Comparison of ENCODE assay signal across 8 cellular contexts in the genomic region with DNA sequence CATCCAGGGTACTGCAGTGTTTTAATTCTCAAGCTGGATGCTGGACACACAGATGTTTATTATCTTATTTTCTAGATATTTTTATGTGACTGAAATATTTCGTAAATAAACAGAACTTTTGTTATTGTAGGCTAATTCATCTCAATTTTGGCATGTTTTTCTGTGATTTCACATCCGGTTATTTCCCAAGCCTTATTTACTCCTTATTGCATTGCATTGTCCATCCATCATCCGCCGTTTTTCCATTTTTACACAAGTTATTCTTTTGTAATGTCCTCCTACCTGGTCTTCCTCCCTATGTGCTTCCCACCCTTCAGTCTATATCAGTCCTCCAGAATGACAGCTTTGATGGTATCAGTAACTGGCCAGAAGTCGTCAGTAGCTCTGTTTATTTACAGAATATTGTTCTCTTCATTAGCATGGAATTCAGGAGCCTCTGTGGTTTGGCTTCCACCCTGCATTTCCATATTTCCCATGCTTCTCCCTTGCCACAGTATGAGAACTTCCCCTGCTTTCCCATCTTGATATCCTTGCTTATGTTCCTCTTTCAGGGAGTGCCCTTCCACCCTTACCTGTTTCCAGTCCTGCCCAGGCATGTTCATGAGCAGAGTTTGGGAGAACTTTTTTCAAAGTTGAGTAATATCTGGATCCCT. TPM values are rescaled to one million over a fixed set of nuclear protein-coding genes. Genes with fewer than 3 reads are reported as not detected.
DNase-seq lines count a peak whose midpoint lies in the region; ATAC-seq and TF ChIP-seq lines count a peak whose summit lies in the region.

No MANE protein-coding gene starts in this region.

- peak overlapping the region; percentile 54 for H3K4me2 ChIP-seq in osteoblast (ENCODE audit: insufficient read depth, low read length)

- H3K9me3 ChIP-seq in osteoblast (ENCODE audit: low read depth, low read length) = no peaks in the 10 kb centered on the region

- H3K27ac ChIP-seq in osteoblast (ENCODE audit: low read depth, low read length) = peak overlapping the region; percentile 74

- H2AFZ ChIP-seq in osteoblast (ENCODE audit: low read length) = peak overlapping the region; percentile 15

- peaks cover 5% of the 10 kb centered on the region for H4K20me1 ChIP-seq in osteoblast (ENCODE audit: insufficient read depth, low read length)

- H3K27me3 ChIP-seq in osteoblast (ENCODE audit: insufficient read depth, low read length) = no peaks in the 10 kb centered on the region

- H3K36me3 ChIP-seq in osteoblast (ENCODE audit: insufficient read depth, low read length) = no peaks in the 10 kb centered on the region

- no peak overlapping the region for H3K4me3 ChIP-seq in osteoblast (ENCODE audit: insufficient read depth, low read length)

- H3K4me1 ChIP-seq in osteoblast (ENCODE audit: insufficient read depth, low read length) = peaks cover 51% of the 10 kb centered on the region

- H3K79me2 ChIP-seq in osteoblast (ENCODE audit: insufficient read depth, low read length) = peaks cover 77% of the 10 kb centered on the region

- no peak for TF ChIP-seq CTCF in osteoblast (IDR thresholded peaks at IDR 0.05; ENCODE audit: extremely low read depth, low read depth, low read length)

- DNase-seq in dedifferentiated amniotic fluid mesenchymal stem cell (ENCODE audit: extremely low spot score) (peak; percentile 26), osteoblast (ENCODE audit: insufficient read length, low spot score, missing footprints) (no peak), NCI-H524 (lab: John Stamatoyannopoulos, UW) (no peak), OCI-M2 (lab: John Stamatoyannopoulos, UW; ENCODE audit: unreplicated experiment) (no peak)

- peak; percentile 21 for ATAC-seq in GM18508 (IDR thresholded peaks at IDR 0.05; ENCODE audit: insufficient read depth, unreplicated experiment)
- ATAC-seq in HG03521 (IDR thresholded peaks at IDR 0.05; ENCODE audit: unreplicated experiment) = peak; percentile 18
- no peak for ATAC-seq in GM21737 (IDR thresholded peaks at IDR 0.05; ENCODE audit: unreplicated experiment)
- ATAC-seq in GM21529 (IDR thresholded peaks at IDR 0.05; ENCODE audit: unreplicated experiment) = no peak

RNA-seq across cellular contexts. Expression of a gene that starts 16.1 kb away (rescaled TPM):
- 36.2 and 42.1 TPM in 2 replicates for total RNA-seq in osteoblast

Comparison
In these comparisons a context has a peak if more than half of its experiments do, and no peak if none do; other contexts are left out.
1. ATAC-seq: peak in GM18508 (single experiment) and HG03521 (single experiment); none in GM21737 (single experiment) and GM21529 (single experiment).